ENCODE assay signal across 8 cellular contexts in the genomic region with DNA sequence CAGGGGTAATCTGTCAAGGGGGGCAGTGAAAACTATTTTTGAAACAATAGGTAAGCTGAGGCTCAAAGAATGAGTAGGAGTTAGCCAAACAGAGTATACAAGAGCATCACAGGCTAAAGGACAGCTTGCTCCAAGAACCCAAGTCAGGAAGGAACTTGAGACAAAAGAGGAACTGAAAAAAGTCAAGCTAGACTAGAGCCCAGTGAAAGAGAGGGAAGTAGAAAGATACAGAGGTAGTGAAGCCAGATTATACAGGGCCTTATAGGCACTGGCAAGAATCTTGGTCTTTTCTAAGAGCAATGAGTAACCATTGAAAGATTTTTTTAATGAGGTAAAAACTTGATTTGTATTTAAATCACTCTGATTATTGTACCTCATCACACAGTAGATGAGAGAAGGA.
DNase-seq lines count a peak whose midpoint lies in the region; ATAC-seq and TF ChIP-seq lines count a peak whose summit lies in the region.

No MANE protein-coding gene starts in this region.

- H2AFZ ChIP-seq in smooth muscle cell (ENCODE audit: low read depth), result no peak overlapping the region

- H3K27me3 ChIP-seq in smooth muscle cell (ENCODE audit: low read depth), result no peaks in the 10 kb centered on the region
- no peaks in the 10 kb centered on the region for H3K27me3 ChIP-seq in prostate gland (replicated peaks; ENCODE audit: insufficient read depth)

- no peak overlapping the region for H3K4me2 ChIP-seq in smooth muscle cell

- DNase-seq in RPMI8226 (peak; percentile 76), smooth muscle cell (lab: John Stamatoyannopoulos, UW; ENCODE audit: unreplicated experiment) (no peak), iPS-NIHi11 (ENCODE audit: low spot score) (no peak), prostate gland (ENCODE audit: low spot score) (no peak), DMS53 treated with DMSO at 0.1 percent for 48 hours (lab: John Stamatoyannopoulos, UW; ENCODE audit: unreplicated experiment) (no peak), EL (no peak)

- no peak for TF ChIP-seq CTCF in smooth muscle cell (IDR thresholded peaks at IDR 0.05; ENCODE audit: borderline replicate concordance, insufficient read depth, poor library complexity, severe bottlenecking)
- TF ChIP-seq CTCF in prostate gland (IDR thresholded peaks at IDR 0.05), result no peak

- H3K4me3 ChIP-seq in smooth muscle cell (no peak overlapping the region), prostate gland (no peak overlapping the region)

- ATAC-seq in GM19025 (IDR thresholded peaks at IDR 0.05; ENCODE audit: low read depth, unreplicated experiment) (peak; percentile 50), HG02973 (IDR thresholded peaks at IDR 0.05; ENCODE audit: unreplicated experiment) (peak; percentile 82)

- H3K9me3 ChIP-seq in smooth muscle cell (replicated peaks; ENCODE audit: low read depth) (no peaks in the 10 kb centered on the region), prostate gland (no peaks in the 10 kb centered on the region)

- no peaks in the 10 kb centered on the region for H3K36me3 ChIP-seq in smooth muscle cell (ENCODE audit: low read depth)
- no peaks in the 10 kb centered on the region for H3K36me3 ChIP-seq in prostate gland

- intact Hi-C loops in prostate gland (cut with DNase I), result loop anchor here (5.0 to 10.0 kb wide), 3 partner anchors 77 to 200 kb away; no protein-coding TSS in a partner anchor

- H3K27ac ChIP-seq in smooth muscle cell (ENCODE audit: low read depth), result peak overlapping the region; percentile 98
- no peak overlapping the region for H3K27ac ChIP-seq in prostate gland

- peaks cover 39% of the 10 kb centered on the region for H3F3A ChIP-seq in smooth muscle cell (ENCODE audit: low read depth)

- H3K4me1 ChIP-seq in smooth muscle cell (ENCODE audit: low read depth), result peaks cover 36% of the 10 kb centered on the region
- peaks cover 7% of the 10 kb centered on the region for H3K4me1 ChIP-seq in prostate gland (replicated peaks)

- H3K9ac ChIP-seq in smooth muscle cell (ENCODE audit: low read depth), result peak overlapping the region; percentile 53

- H4K20me1 ChIP-seq in smooth muscle cell (ENCODE audit: low read depth), result no peaks in the 10 kb centered on the region

- H3K79me2 ChIP-seq in smooth muscle cell (ENCODE audit: low read depth), result no peaks in the 10 kb centered on the region

- TF ChIP-seq POLR2A in prostate gland (IDR thresholded peaks at IDR 0.05), result no peak
